Comparison of ENCODE assay signal across 8 cellular contexts in genomic region chr17:3668279-3669084, GRCh38. TPM values are rescaled to one million over a fixed set of nuclear protein-coding genes. Genes with fewer than 3 reads are reported as not detected.
DNase-seq lines count a peak whose midpoint lies in the region; ATAC-seq, FAIRE-seq and TF ChIP-seq lines count a peak whose summit lies in the region.

EMC6 (plus strand) TSS chr17:3668812; CDS start chr17:3669147, 335 bp downstream.
TAX1BP3 (minus strand) TSS chr17:3668578; CDS start chr17:3668526, 52 bp downstream.

- intact Hi-C loops in esophagus muscularis mucosa (cut with DNase I) = loop anchor here (2.0 kb wide), 1 partner anchor 32 kb away; the partner anchor contains the start of genes CTNS and SHPK

- peaks cover 2 to 8% of the 10 kb centered on the region in 2 donors for H3K36me3 Mint-ChIP-seq in activated T-cell treated with anti-CD3 and anti-CD28 coated beads, Interleukin-2, amount 50 U/mL, for 72 hours (ENCODE audit: insufficient read depth in 2 of 2)

- H3K27ac ChIP-seq in KOPT-K1 (ENCODE audit: low read depth, low read length, poor library complexity, severe bottlenecking) = peak within 1 kb of the TSS; percentile 81
- peak within 1 kb of the TSS; percentile 95 to 99 (median 98) for H3K27ac ChIP-seq in esophagus muscularis mucosa (replicated peaks in 1 of 4)
- H3K27ac ChIP-seq in muscle layer of duodenum (ENCODE audit: low read length) = peak within 1 kb of the TSS; percentile 86

- peaks cover 33% of the 10 kb centered on the region for H3K4me1 Mint-ChIP-seq in activated T-cell treated with anti-CD3 and anti-CD28 coated beads, Interleukin-2, amount 50 U/mL, for 72 hours (ENCODE audit: low read depth)

- DNase-seq in DMS53 treated with DMSO at 0.1 percent for 48 hours (lab: John Stamatoyannopoulos, UW; ENCODE audit: unreplicated experiment) (peak; percentile 91), RCC 7860 (ENCODE audit: low spot score) (peak; percentile 92), esophagus muscularis mucosa (ENCODE audit: extremely low spot score) (peak; percentile 99)
- DNase-seq in activated T-cell treated with anti-CD3 and anti-CD28 coated beads, Interleukin-2, amount 50 U/mL, for 72 hours = peak; percentile 99 to 100
- peak; percentile 96 for DNase-seq in stimulated activated CD8-positive, alpha-beta memory T cell treated with anti-CD3 and anti-CD28 coated beads, Interleukin-7, amount 100 ng/mL, for 4 hours (ENCODE audit: low read depth in 2 of 2)

- TF ChIP-seq EP300 in esophagus muscularis mucosa (IDR thresholded peaks at IDR 0.05) = no peak

- H3K4me1 ChIP-seq in esophagus muscularis mucosa (peaks cover 34 to 48% (median 42%) of the 10 kb centered on the region in 4 donors), muscle layer of duodenum (ENCODE audit: control insufficient read depth in 1 of 2, insufficient read depth in 2 of 2, low read length in 2 of 2) (peaks cover 5 to 30% of the 10 kb centered on the region in 2 donors)

- TF ChIP-seq POLR2A in esophagus muscularis mucosa (IDR thresholded peaks at IDR 0.05; ENCODE audit: low read depth) = peak; percentile 87

- H3K9me3 ChIP-seq in KOPT-K1 (ENCODE audit: insufficient read depth, low read length, poor library complexity, severe bottlenecking) (no peaks in the 10 kb centered on the region), esophagus muscularis mucosa (no peaks in the 10 kb centered on the region), muscle layer of duodenum (ENCODE audit: control insufficient read depth in 1 of 2, low read length in 2 of 2) (no peaks in the 10 kb centered on the region)

- peak; percentile 83 for ATAC-seq in GM21737 (IDR thresholded peaks at IDR 0.05; ENCODE audit: unreplicated experiment)
- ATAC-seq in activated T-cell treated with anti-CD3 and anti-CD28 coated beads, Interleukin-2, amount 50 U/mL, for 72 hours (replicated peaks in 1 of 2) = peak; percentile 95

- H3K27me3 ChIP-seq in esophagus muscularis mucosa = no peaks in the 10 kb centered on the region
- H3K27me3 ChIP-seq in muscle layer of duodenum (ENCODE audit: low read depth, low read length) = no peaks in the 10 kb centered on the region

- peak within 1 kb of the TSS; percentile 95 for H3K27ac Mint-ChIP-seq in activated T-cell treated with anti-CD3 and anti-CD28 coated beads, Interleukin-2, amount 50 U/mL, for 72 hours

- peak; percentile 48 for FAIRE-seq in RCC 7860 (lab: Jason Lieb, UNC)

- peak within 1 kb of the TSS; percentile 99 for H3K4me3 Mint-ChIP-seq in activated T-cell treated with anti-CD3 and anti-CD28 coated beads, Interleukin-2, amount 50 U/mL, for 72 hours

- 0% methylated on average over 38 of the region's 89 CpGs for WGBS in esophagus muscularis mucosa

- no peaks in the 10 kb centered on the region for H3K9me3 Mint-ChIP-seq in activated T-cell treated with anti-CD3 and anti-CD28 coated beads, Interleukin-2, amount 50 U/mL, for 72 hours

- peak in 1 of 3 experiments; percentile 2 for TF ChIP-seq CTCF in esophagus muscularis mucosa (IDR thresholded peaks at IDR 0.05)

- H3K36me3 ChIP-seq in KOPT-K1 (ENCODE audit: insufficient read depth, low read length) (peaks cover 37% of the 10 kb centered on the region), esophagus muscularis mucosa (peaks cover 10 to 34% (median 18%) of the 10 kb centered on the region in 4 donors), muscle layer of duodenum (ENCODE audit: control insufficient read depth in 1 of 2, insufficient read depth in 2 of 2, low read length in 2 of 2) (peaks cover 11 to 18% of the 10 kb centered on the region in 2 donors)

- no peaks in the 10 kb centered on the region for H3K27me3 Mint-ChIP-seq in activated T-cell treated with anti-CD3 and anti-CD28 coated beads, Interleukin-2, amount 50 U/mL, for 72 hours (ENCODE audit: low read depth)

- peak within 1 kb of the TSS; percentile 92 to 99 (median 96) for H3K4me3 ChIP-seq in esophagus muscularis mucosa
- peak within 1 kb of the TSS; percentile 76 to 94 for H3K4me3 ChIP-seq in muscle layer of duodenum (ENCODE audit: low read depth in 1 of 2, low read length in 2 of 2)

RNA-seq across cellular contexts. Expression of gene EMC6, which starts in this region (rescaled TPM):
- total RNA-seq in activated T-cell treated with anti-CD3 and anti-CD28 coated beads, Interleukin-2, amount 50 U/mL, for 72 hours = 10 to 100 TPM; 44.0 to 45.0 TPM
- 10 to 100 TPM; 15.8 to 38.2 (median 23.6) TPM for total RNA-seq in esophagus muscularis mucosa

RNA-seq across cellular contexts. Expression of gene TAX1BP3, which starts in this region (rescaled TPM):
- 10 to 100 TPM; 10.6 to 12.3 TPM for total RNA-seq in activated T-cell treated with anti-CD3 and anti-CD28 coated beads, Interleukin-2, amount 50 U/mL, for 72 hours
- 100 to 1,000 TPM in 3 of 4 donors, 10 to 100 TPM in 1; 98.0 to 175 (median 115) TPM for total RNA-seq in esophagus muscularis mucosa

Comparison
In these comparisons a context has a peak if more than half of its experiments do, and no peak if none do; other contexts are left out.
1. Peak in every context shown above with its lines: DNase-seq, ATAC-seq, H3K4me3 ChIP-seq and H3K27ac ChIP-seq.
2. RNA of gene TAX1BP3 (total RNA-seq): 98.0 to 175 TPM in esophagus muscularis mucosa; 10.6 to 12.3 TPM in activated T-cell treated with anti-CD3 and anti-CD28 coated beads, Interleukin-2, amount 50 U/mL, for 72 hours; every median in the first group is over 4 times any median in the second.